21 cellular contexts compared by ENCODE assay signal in the genomic region with DNA sequence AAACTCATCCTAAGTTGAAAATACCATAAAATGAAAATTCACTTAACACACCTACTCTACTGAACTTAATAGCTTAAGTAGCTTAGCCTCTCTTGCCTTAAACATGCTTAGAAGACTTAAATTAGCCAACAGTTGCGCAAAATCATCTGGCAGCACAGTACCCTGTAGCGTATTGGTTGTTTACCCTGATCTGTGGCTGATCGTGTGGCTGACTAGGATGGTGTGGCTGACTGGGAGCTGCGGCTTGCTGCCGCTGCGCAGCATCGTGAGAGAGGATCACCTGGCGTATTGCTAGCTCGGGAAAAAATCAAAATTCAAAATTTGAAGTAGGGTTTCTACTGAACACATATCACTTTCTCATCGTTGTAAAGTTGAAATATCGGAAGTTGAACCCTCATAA. TPM values are rescaled to one million over a fixed set of nuclear protein-coding genes. Genes with fewer than 3 reads are reported as not detected.
A peak's percentile ranks its signal among the peaks of the same experiment; 100 is the strongest.
DNase-seq lines count a peak whose midpoint lies in the region; ATAC-seq, FAIRE-seq and TF ChIP-seq lines count a peak whose summit lies in the region.
"Had no signal": no experiment of that assay in that cellular context is flagged by ENCODE, and none has a peak within 500 bp of the region (broad histone marks: within the 10 kb centered on the region; RNA-seq: fewer than 3 reads in every experiment).

No MANE protein-coding gene starts in this region.

- no peak overlapping the region for H3K9ac ChIP-seq in SK-N-MC (ENCODE audit: insufficient read length)

- no peak for TF ChIP-seq CTCF in hepatocyte (IDR thresholded peaks at IDR 0.05; ENCODE audit: poor library complexity)

- no peaks in the 10 kb centered on the region for H4K20me1 ChIP-seq in hepatocyte (ENCODE audit: insufficient read depth, poor library complexity, severe bottlenecking)

- TF ChIP-seq POLR2A in GM12891 (IDR thresholded peaks at IDR 0.05; ENCODE audit: low read depth, low read length): no peak

- FAIRE-seq in GM12891 (lab: Jason Lieb, UNC): peak; percentile 43
- no peak for FAIRE-seq in small intestine (lab: Jason Lieb, UNC)
- FAIRE-seq: GM19239, H54, HTR-8/SVneo had no signal

- peak overlapping the region; percentile 45; the same call in 1 of the 2 replicates for H3K27ac ChIP-seq in SK-N-MC
- no peak overlapping the region for H3K27ac ChIP-seq in hepatocyte
- no peak overlapping the region for H3K27ac ChIP-seq in small intestine (ENCODE audit: low read depth in 1 of 2, low read length in 1 of 2)
- H3K27ac ChIP-seq: body of pancreas, colonic mucosa, spleen had no signal

- no peaks in the 10 kb centered on the region for H3K36me3 ChIP-seq in SK-N-MC (ENCODE audit: insufficient read depth, low read length)
- no peaks in the 10 kb centered on the region for H3K36me3 ChIP-seq in hepatocyte (replicated peaks; ENCODE audit: insufficient read depth, low read depth)
- H3K36me3 ChIP-seq in small intestine (ENCODE audit: control insufficient read depth in 2 of 2, insufficient read depth in 2 of 2, low read length in 2 of 2): no peaks in the 10 kb centered on the region
- H3K36me3 ChIP-seq: colonic mucosa had no signal

- H3K27me3 ChIP-seq in hepatocyte (no peaks in the 10 kb centered on the region), small intestine (ENCODE audit: control insufficient read depth in 2 of 2, insufficient read depth in 2 of 2, low read length in 2 of 2) (no peaks in the 10 kb centered on the region)
- H3K27me3 ChIP-seq: body of pancreas, colonic mucosa, spleen had no signal

- DNase-seq in GM12891 (ENCODE audit: insufficient read length, low spot score): no peak
- peak; percentile 4 for DNase-seq in NCI-H2107 (lab: John Stamatoyannopoulos, UW)
- DNase-seq in SK-N-MC (ENCODE audit: low read depth, low spot score): no peak
- no peak for DNase-seq in left lobe of liver (ENCODE audit: low spot score)
- DNase-seq in cortex of kidney (lab: John Stamatoyannopoulos, UW): no peak
- DNase-seq in hepatocyte (ENCODE audit: low spot score): no peak
- DNase-seq in small intestine: no peak
- DNase-seq: activated T-cell treated with anti-CD3 and anti-CD28 coated beads, Interleukin-2, amount 50 U/mL, for 72 hours; body of pancreas; CD4-positive, alpha-beta memory T cell; colonic mucosa; DMS53; NK-92 treated with Interleukin-12 subunit alpha and Interleukin-12 subunit beta, amount 100 ng/mL, for 24 hours; RPMI8226; spleen; stimulated activated CD4-positive, alpha-beta T cell treated with anti-CD3 and anti-CD28 coated beads, Interleukin-4, amount 100 ng/mL, for 24 hours had no signal

- peak; percentile 58 for ATAC-seq in left lobe of liver
- no peak for ATAC-seq in HG02852 (IDR thresholded peaks at IDR 0.05; ENCODE audit: unreplicated experiment)
- ATAC-seq: activated naive CD4-positive, alpha-beta T cell treated with anti-CD3 and anti-CD28 coated beads, Interleukin-2, amount 50 U/mL, for 72 hours; activated T-cell treated with anti-CD3 and anti-CD28 coated beads, Interleukin-2, amount 50 U/mL, for 72 hours; body of pancreas had no signal

- H3K9me2 ChIP-seq in hepatocyte (replicated peaks; ENCODE audit: insufficient read depth): no peaks in the 10 kb centered on the region

- H3K4me1 ChIP-seq in hepatocyte (ENCODE audit: insufficient read depth) (no peaks in the 10 kb centered on the region), small intestine (ENCODE audit: control insufficient read depth in 2 of 2, insufficient read depth in 1 of 2, low read depth in 1 of 2, low read length in 1 of 2) (no peaks in the 10 kb centered on the region)
- H3K4me1 ChIP-seq: colonic mucosa had no signal

- H2AFZ ChIP-seq in hepatocyte: no peak overlapping the region

- 93% methylated on average over 11 of the region's 11 CpGs for WGBS in hepatocyte (ENCODE audit: low lambda C conversion rate, missing lambda C conversion rate)
- WGBS in small intestine, 3 donors: 90 to 91% (median 91%) methylated on average over 11 of the region's 11 CpGs

- H3K4me2 ChIP-seq in hepatocyte: no peak overlapping the region

- H3K9me3 ChIP-seq in SK-N-MC (ENCODE audit: low read depth, low read length) (no peaks in the 10 kb centered on the region), hepatocyte (ENCODE audit: low read depth) (no peaks in the 10 kb centered on the region), small intestine (ENCODE audit: control insufficient read depth, low read depth) (no peaks in the 10 kb centered on the region)
- H3K9me3 ChIP-seq: body of pancreas, colonic mucosa, spleen had no signal

- peaks cover 75% of the 10 kb centered on the region for H3K79me2 ChIP-seq in hepatocyte

- no peak overlapping the region for H3K4me3 ChIP-seq in SK-N-MC
- no peak overlapping the region for H3K4me3 ChIP-seq in hepatocyte
- no peak overlapping the region for H3K4me3 ChIP-seq in small intestine (ENCODE audit: low read depth in 1 of 2, low read length in 2 of 2)
- H3K4me3 ChIP-seq: body of pancreas, colonic mucosa, spleen had no signal

TF ChIP-seq in GM12891, 5 proteins besides CTCF, POLR2A, EP300 and RAD21:
- no peak for TF ChIP-seq SPI1 (IDR thresholded peaks at IDR 0.05; ENCODE audit: low read depth, low read length)
- TF ChIP-seq POLR2AphosphoS5 (IDR thresholded peaks at IDR 0.05; ENCODE audit: low read depth, low read length): no peak
- TF ChIP-seq PAX5 (IDR thresholded peaks at IDR 0.05; ENCODE audit: insufficient read depth, low read length, severe bottlenecking): no peak
- TF ChIP-seq POU2F2 (IDR thresholded peaks at IDR 0.05; ENCODE audit: low read depth, low read length): no peak
- TF ChIP-seq TAF1 (IDR thresholded peaks at IDR 0.05; ENCODE audit: low read depth, low read length): no peak

RNA-seq across cellular contexts. Expression of gene RUFY3, which starts 6.3 kb away (rescaled TPM):
- 8.8 TPM for polyA plus RNA-seq in GM12891 (2012; ENCODE audit: low read depth, missing spikeins)
- 30.1 TPM for total RNA-seq in left lobe of liver
- total RNA-seq in hepatocyte: 31.2 and 40.1 TPM in 2 replicates
- polyA plus RNA-seq in hepatocyte: 22.2 and 25.6 TPM in 2 replicates
- 10 to 100 TPM; 13.8 to 19.7 (median 16.8) TPM for polyA plus RNA-seq in small intestine

RNA-seq across cellular contexts. Expression of gene UTP3, which starts 39.8 kb away (rescaled TPM):
- 31.5 TPM for polyA plus RNA-seq in GM12891 (2012; ENCODE audit: low read depth, missing spikeins)
- 11.5 TPM for total RNA-seq in left lobe of liver
- 16.2 and 19.8 TPM in 2 replicates for total RNA-seq in hepatocyte
- 12.0 and 13.9 TPM in 2 replicates for polyA plus RNA-seq in hepatocyte
- polyA plus RNA-seq in small intestine: 10 to 100 TPM; 18.6 to 24.8 (median 22.1) TPM
